Comparison of ENCODE assay signal across 2 cellular contexts in the genomic region with DNA sequence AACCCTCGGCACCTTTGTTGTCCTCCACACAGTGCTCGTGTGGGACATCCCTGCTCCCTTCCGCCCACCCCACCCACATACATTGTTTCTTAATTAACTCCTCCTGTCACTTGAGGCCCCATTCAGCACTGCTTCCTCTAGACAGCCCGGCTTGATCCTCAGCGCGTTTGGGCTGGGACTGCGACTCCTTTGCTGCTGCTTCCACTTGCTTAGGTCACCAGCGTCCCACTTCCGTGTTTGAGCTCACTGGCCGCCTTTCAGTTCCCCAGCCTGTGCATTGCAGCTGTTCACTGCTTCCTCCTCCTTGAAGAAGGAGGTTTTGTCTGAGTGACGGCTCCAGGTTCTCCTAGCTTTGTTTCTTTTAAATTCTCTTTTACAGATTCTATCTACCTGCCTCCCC.
TF ChIP-seq lines count a peak whose summit lies in the region.

No MANE protein-coding gene starts in this region.

TF ChIP-seq in liver, 16 proteins besides CTCF, POLR2A, EP300 and RAD21 (continued from another document):
- TF ChIP-seq, protein P1, sequence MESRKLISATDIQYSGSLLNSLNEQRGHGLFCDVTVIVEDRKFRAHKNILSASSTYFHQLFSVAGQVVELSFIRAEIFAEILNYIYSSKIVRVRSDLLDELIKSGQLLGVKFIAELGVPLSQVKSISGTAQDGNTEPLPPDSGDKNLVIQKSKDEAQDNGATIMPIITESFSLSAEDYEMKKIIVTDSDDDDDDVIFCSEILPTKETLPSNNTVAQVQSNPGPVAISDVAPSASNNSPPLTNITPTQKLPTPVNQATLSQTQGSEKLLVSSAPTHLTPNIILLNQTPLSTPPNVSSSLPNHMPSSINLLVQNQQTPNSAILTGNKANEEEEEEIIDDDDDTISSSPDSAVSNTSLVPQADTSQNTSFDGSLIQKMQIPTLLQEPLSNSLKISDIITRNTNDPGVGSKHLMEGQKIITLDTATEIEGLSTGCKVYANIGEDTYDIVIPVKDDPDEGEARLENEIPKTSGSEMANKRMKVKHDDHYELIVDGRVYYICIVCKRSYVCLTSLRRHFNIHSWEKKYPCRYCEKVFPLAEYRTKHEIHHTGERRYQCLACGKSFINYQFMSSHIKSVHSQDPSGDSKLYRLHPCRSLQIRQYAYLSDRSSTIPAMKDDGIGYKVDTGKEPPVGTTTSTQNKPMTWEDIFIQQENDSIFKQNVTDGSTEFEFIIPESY (IDR thresholded peaks at IDR 0.05) = no peak
- TF ChIP-seq, protein P2, sequence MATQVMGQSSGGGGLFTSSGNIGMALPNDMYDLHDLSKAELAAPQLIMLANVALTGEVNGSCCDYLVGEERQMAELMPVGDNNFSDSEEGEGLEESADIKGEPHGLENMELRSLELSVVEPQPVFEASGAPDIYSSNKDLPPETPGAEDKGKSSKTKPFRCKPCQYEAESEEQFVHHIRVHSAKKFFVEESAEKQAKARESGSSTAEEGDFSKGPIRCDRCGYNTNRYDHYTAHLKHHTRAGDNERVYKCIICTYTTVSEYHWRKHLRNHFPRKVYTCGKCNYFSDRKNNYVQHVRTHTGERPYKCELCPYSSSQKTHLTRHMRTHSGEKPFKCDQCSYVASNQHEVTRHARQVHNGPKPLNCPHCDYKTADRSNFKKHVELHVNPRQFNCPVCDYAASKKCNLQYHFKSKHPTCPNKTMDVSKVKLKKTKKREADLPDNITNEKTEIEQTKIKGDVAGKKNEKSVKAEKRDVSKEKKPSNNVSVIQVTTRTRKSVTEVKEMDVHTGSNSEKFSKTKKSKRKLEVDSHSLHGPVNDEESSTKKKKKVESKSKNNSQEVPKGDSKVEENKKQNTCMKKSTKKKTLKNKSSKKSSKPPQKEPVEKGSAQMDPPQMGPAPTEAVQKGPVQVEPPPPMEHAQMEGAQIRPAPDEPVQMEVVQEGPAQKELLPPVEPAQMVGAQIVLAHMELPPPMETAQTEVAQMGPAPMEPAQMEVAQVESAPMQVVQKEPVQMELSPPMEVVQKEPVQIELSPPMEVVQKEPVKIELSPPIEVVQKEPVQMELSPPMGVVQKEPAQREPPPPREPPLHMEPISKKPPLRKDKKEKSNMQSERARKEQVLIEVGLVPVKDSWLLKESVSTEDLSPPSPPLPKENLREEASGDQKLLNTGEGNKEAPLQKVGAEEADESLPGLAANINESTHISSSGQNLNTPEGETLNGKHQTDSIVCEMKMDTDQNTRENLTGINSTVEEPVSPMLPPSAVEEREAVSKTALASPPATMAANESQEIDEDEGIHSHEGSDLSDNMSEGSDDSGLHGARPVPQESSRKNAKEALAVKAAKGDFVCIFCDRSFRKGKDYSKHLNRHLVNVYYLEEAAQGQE (IDR thresholded peaks at IDR 0.05) = peak; percentile 84
TF ChIP-seq in liver: peak in this region for 1.

TF ChIP-seq in HepG2, 621 proteins besides CTCF, POLR2A, EP300 and RAD21 (continued from another document):
- TF ChIP-seq TIGD3 (CRISPR knock-in tag; IDR thresholded peaks at IDR 0.05; ENCODE audit: borderline replicate concordance) = no peak
- no peak for TF ChIP-seq MAFG (CRISPR knock-in tag; IDR thresholded peaks at IDR 0.05)
- no peak for TF ChIP-seq ZNF746 (CRISPR knock-in tag; IDR thresholded peaks at IDR 0.05)
- no peak for TF ChIP-seq DPF2 (CRISPR knock-in tag; IDR thresholded peaks at IDR 0.05; ENCODE audit: borderline replicate concordance, low read depth)
- TF ChIP-seq FOSL2 (CRISPR knock-in tag; IDR thresholded peaks at IDR 0.05) = no peak
- TF ChIP-seq NFATC3 (CRISPR knock-in tag; IDR thresholded peaks at IDR 0.05) = no peak
- no peak for TF ChIP-seq HOXA7 (CRISPR knock-in tag; IDR thresholded peaks at IDR 0.05)
- TF ChIP-seq RCOR2 (CRISPR knock-in tag; IDR thresholded peaks at IDR 0.05) = no peak
- TF ChIP-seq, protein P3, sequence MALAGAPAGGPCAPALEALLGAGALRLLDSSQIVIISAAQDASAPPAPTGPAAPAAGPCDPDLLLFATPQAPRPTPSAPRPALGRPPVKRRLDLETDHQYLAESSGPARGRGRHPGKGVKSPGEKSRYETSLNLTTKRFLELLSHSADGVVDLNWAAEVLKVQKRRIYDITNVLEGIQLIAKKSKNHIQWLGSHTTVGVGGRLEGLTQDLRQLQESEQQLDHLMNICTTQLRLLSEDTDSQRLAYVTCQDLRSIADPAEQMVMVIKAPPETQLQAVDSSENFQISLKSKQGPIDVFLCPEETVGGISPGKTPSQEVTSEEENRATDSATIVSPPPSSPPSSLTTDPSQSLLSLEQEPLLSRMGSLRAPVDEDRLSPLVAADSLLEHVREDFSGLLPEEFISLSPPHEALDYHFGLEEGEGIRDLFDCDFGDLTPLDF (CRISPR knock-in tag; IDR thresholded peaks at IDR 0.05) = no peak
- no peak for TF ChIP-seq ZFP37 (CRISPR knock-in tag; IDR thresholded peaks at IDR 0.05; ENCODE audit: borderline replicate concordance)
